ENCODE assay signal across 26 cellular contexts in the genomic region with DNA sequence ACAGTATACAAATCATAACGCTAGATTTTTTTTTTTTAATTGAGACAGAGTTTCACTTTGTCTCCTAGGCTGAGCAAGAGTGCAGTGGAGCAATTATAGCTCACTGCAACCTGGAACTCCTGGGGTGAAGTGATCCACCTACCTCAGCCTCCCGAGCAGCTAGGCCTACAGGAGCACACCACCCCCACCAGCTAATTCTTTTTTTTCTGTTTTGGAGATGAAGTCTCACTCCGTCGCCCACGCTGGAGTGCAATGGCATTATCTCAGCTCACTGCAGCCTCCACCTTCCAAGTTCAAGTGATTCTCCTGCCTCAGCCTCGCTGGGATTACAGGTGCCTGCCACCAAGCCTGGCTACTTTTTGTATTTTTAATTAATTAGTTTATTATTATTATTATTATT. TPM values are rescaled to one million over a fixed set of nuclear protein-coding genes. Genes with fewer than 3 reads are reported as not detected.
DNase-seq lines count a peak whose midpoint lies in the region; ATAC-seq, FAIRE-seq and TF ChIP-seq lines count a peak whose summit lies in the region.
"Had no signal": no experiment of that assay in that cellular context is flagged by ENCODE, and none has a peak within 500 bp of the region (broad histone marks: within the 10 kb centered on the region; RNA-seq: fewer than 3 reads in every experiment).

No MANE protein-coding gene starts in this region.

- no peak overlapping the region for H2BK5ac ChIP-seq in mesenchymal stem cell (ENCODE audit: low read depth, low read length, poor library complexity, severe bottlenecking)

- no peak overlapping the region for H2AFZ ChIP-seq in mesenchymal stem cell (ENCODE audit: low read depth, low read length)

- H3K4ac ChIP-seq in mesenchymal stem cell (ENCODE audit: low read depth in 1 of 2, low read length in 2 of 2) = no peak overlapping the region

- ATAC-seq in thoracic aorta (ENCODE audit: insufficient number of reproducible peaks, low FRiP score, low read depth) (no peak), GM19035 (IDR thresholded peaks at IDR 0.05; ENCODE audit: unreplicated experiment) (no peak)
- ATAC-seq: GM12878, HepG2 had no signal

- no peak overlapping the region for H3K23ac ChIP-seq in mesenchymal stem cell (ENCODE audit: low read length in 2 of 2)

- peaks cover 40% of the 10 kb centered on the region for H3K4me1 ChIP-seq in adipocyte (ENCODE audit: control insufficient read depth, insufficient read depth, low read length)
- peaks cover 16% of the 10 kb centered on the region for H3K4me1 ChIP-seq in mesenchymal stem cell (ENCODE audit: control insufficient read depth, insufficient read depth, low read depth, low read length)
- peaks cover 23 to 31% of the 10 kb centered on the region in 2 donors for H3K4me1 ChIP-seq in thoracic aorta (ENCODE audit: control insufficient read depth in 1 of 2, low read depth in 2 of 2)

- no peak overlapping the region for H2BK15ac ChIP-seq in mesenchymal stem cell (ENCODE audit: low read depth, poor library complexity, severe bottlenecking)

- WGBS in mesenchymal stem cell = 97% methylated on average over 5 of the region's 6 CpGs

- TF ChIP-seq CTCF in bronchial epithelial cell (IDR thresholded peaks at IDR 0.05; ENCODE audit: insufficient read depth, low read length, severe bottlenecking) (no peak), thoracic aorta (IDR thresholded peaks at IDR 0.05) (no peak)

- no peak overlapping the region for H4K8ac ChIP-seq in mesenchymal stem cell (ENCODE audit: low read length)

- H3K79me1 ChIP-seq in mesenchymal stem cell (replicated peaks; ENCODE audit: low read length, poor library complexity, severe bottlenecking) = no peaks in the 10 kb centered on the region

- H3K27ac ChIP-seq in mesenchymal stem cell (ENCODE audit: low read length, poor library complexity, severe bottlenecking) (no peak overlapping the region), thoracic aorta (peak overlapping the region; percentile 98 to 100)
- H3K27ac ChIP-seq: BLaER1, HL-60, RWPE1 had no signal

- H3K27me3 ChIP-seq in adipocyte (replicated peaks; ENCODE audit: control insufficient read depth, insufficient read depth, low read length) = no peaks in the 10 kb centered on the region
- H3K27me3 ChIP-seq in bronchial epithelial cell (ENCODE audit: control insufficient read depth, insufficient read depth, low read length) = no peaks in the 10 kb centered on the region
- H3K27me3 ChIP-seq in mesenchymal stem cell (ENCODE audit: control insufficient read depth in 1 of 2, insufficient read depth in 1 of 2, low read length in 2 of 2) = no peaks in the 10 kb centered on the region
- H3K27me3 ChIP-seq in thoracic aorta (replicated peaks; ENCODE audit: insufficient read depth) = no peaks in the 10 kb centered on the region
- H3K27me3 ChIP-seq: BLaER1 had no signal

- peak overlapping the region; percentile 19 for H3K4me3 ChIP-seq in adipocyte (ENCODE audit: low read length)
- no peak overlapping the region for H3K4me3 ChIP-seq in bronchial epithelial cell (ENCODE audit: low read depth, low read length)
- H3K4me3 ChIP-seq in mesenchymal stem cell (ENCODE audit: insufficient read depth in 1 of 2, low read depth in 1 of 2, low read length in 2 of 2) = peak overlapping the region in 1 of 2 experiments; percentile 9
- no peak overlapping the region for H3K4me3 ChIP-seq in thoracic aorta
- H3K4me3 ChIP-seq: BLaER1, GM12878 had no signal

- H3K36me3 ChIP-seq in adipocyte (ENCODE audit: control insufficient read depth, insufficient read depth, low read length, severe bottlenecking) (no peaks in the 10 kb centered on the region), bronchial epithelial cell (ENCODE audit: control insufficient read depth, insufficient read depth, low read length) (no peaks in the 10 kb centered on the region), mesenchymal stem cell (ENCODE audit: control insufficient read depth in 1 of 2, insufficient read depth in 2 of 2, low read depth in 1 of 2, low read length in 2 of 2) (no peaks in the 10 kb centered on the region), thoracic aorta (no peaks in the 10 kb centered on the region)
- H3K36me3 ChIP-seq: BLaER1 had no signal

- H3K14ac ChIP-seq in mesenchymal stem cell (ENCODE audit: low read length in 2 of 2) = no peak overlapping the region

- no peak overlapping the region for H2BK120ac ChIP-seq in mesenchymal stem cell (ENCODE audit: low read depth, low read length)

- no peak overlapping the region for H2AK5ac ChIP-seq in mesenchymal stem cell (ENCODE audit: low read length, severe bottlenecking)

- no peak for FAIRE-seq in bronchial epithelial cell (lab: Jason Lieb, UNC)
- FAIRE-seq: GM12878, HepG2 had no signal

- no peak for DNase-seq in adipocyte (ENCODE audit: low read depth)
- peak; percentile 29 for DNase-seq in bronchial epithelial cell (ENCODE audit: low read depth)
- no peak for DNase-seq in mesenchymal stem cell
- no peak for DNase-seq in thoracic aorta (ENCODE audit: low spot score)
- DNase-seq in G401 (ENCODE audit: low spot score) = no peak
- no peak for DNase-seq in NK-92 treated with Interleukin-12 subunit alpha and Interleukin-12 subunit beta, amount 100 ng/mL, for 24 hours (lab: John Stamatoyannopoulos, UW)
- DNase-seq: ACHN; CD4-positive, alpha-beta T cell; COR-L47; DMS79 treated with DMSO at 0.1 percent for 48 hours; GOT3; KBM-7; NCI-H1092; NCI-H1436; NCI-H187 treated with DMSO at 0.1 percent for 48 hours; NCI-H2107; NCI-H510A treated with DMSO at 0.1 percent for 48 hours; NCI-H748 treated with DMSO at 0.1 percent for 48 hours; SHP77 treated with DMSO at 0.1 percent for 48 hours had no signal

- peak overlapping the region; percentile 79 for H3K9ac ChIP-seq in adipocyte (ENCODE audit: low read length)
- peak overlapping the region; percentile 26 for H3K9ac ChIP-seq in mesenchymal stem cell (ENCODE audit: low read length)
- H3K9ac ChIP-seq: BLaER1 had no signal

- H3K4me2 ChIP-seq in mesenchymal stem cell (ENCODE audit: low read length, poor library complexity, severe bottlenecking) = no peak overlapping the region
- H3K4me2 ChIP-seq: BLaER1 had no signal

- H4K91ac ChIP-seq in mesenchymal stem cell (ENCODE audit: low read length) = no peak overlapping the region

- in situ Hi-C loops in G401 (cut with HindIII; ENCODE audit: low sequenced_read_pairs) = no loop called here

- H2BK12ac ChIP-seq in mesenchymal stem cell (ENCODE audit: low read length in 2 of 2) = no peak overlapping the region

- no peak overlapping the region for H3K18ac ChIP-seq in mesenchymal stem cell (ENCODE audit: low read depth in 1 of 2, low read length in 2 of 2)

- no peaks in the 10 kb centered on the region for H3K9me3 ChIP-seq in adipocyte (ENCODE audit: control insufficient read depth, low read length)
- H3K9me3 ChIP-seq in mesenchymal stem cell (ENCODE audit: control insufficient read depth, low read length) = no peaks in the 10 kb centered on the region
- H3K9me3 ChIP-seq in thoracic aorta = no peaks in the 10 kb centered on the region
- H3K9me3 ChIP-seq: BLaER1 had no signal

RNA-seq across cellular contexts. Expression of a gene that starts 21.3 kb away (rescaled TPM):
- total RNA-seq in bronchial epithelial cell (under 0.01 TPM in 1 of 2 replicates, not detected in the other), thoracic aorta (100 to 1,000 TPM; 279 to 293 TPM)
- polyA plus RNA-seq in mesenchymal stem cell (2013, experiment 1 of 2) = 0.04 TPM
- 0.07 TPM for polyA plus RNA-seq in mesenchymal stem cell (2013, experiment 2 of 2)
- total RNA-seq in G401 (2014; rRNA removed; shearing (Covaris generic)) = 0.12 TPM in 1 of 2 replicates, not detected in the other
- total RNA-seq: CD4-positive, alpha-beta T cell; HepG2; HT-29 had no signal
- polyA plus RNA-seq: HepG2 had no signal

RNA-seq across cellular contexts. Expression of a gene that starts 28.1 kb away (rescaled TPM):
- total RNA-seq in bronchial epithelial cell (12.6 and 12.7 TPM in 2 replicates), thoracic aorta (10 to 100 TPM; 63.8 to 68.8 TPM)
- polyA plus RNA-seq in mesenchymal stem cell (2013, experiment 1 of 2) = 23.0 TPM
- polyA plus RNA-seq in mesenchymal stem cell (2013, experiment 2 of 2) = 21.1 TPM
- 20.7 and 21.1 TPM in 2 replicates for total RNA-seq in G401 (2014; rRNA removed; shearing (Covaris generic))

RNA-seq across cellular contexts. Expression of a gene that starts 29.0 kb away (rescaled TPM):
- total RNA-seq in bronchial epithelial cell = 78.9 and 114 TPM in 2 replicates
- polyA plus RNA-seq in mesenchymal stem cell (2013, experiment 1 of 2) = 125 TPM
- 126 TPM for polyA plus RNA-seq in mesenchymal stem cell (2013, experiment 2 of 2)
- 10 to 100 TPM; 75.7 to 81.8 TPM for total RNA-seq in thoracic aorta
- total RNA-seq in G401 (2014; rRNA removed; shearing (Covaris generic)) = 289 and 376 TPM in 2 replicates

RNA-seq across cellular contexts. Expression of a gene that starts 41.3 kb away (rescaled TPM):
- total RNA-seq in bronchial epithelial cell (59.5 and 61.4 TPM in 2 replicates), thoracic aorta (10 to 100 TPM; 37.9 to 41.6 TPM)
- 48.6 TPM for polyA plus RNA-seq in mesenchymal stem cell (2013, experiment 1 of 2)
- polyA plus RNA-seq in mesenchymal stem cell (2013, experiment 2 of 2) = 47.9 TPM
- 49.8 and 58.2 TPM in 2 replicates for total RNA-seq in G401 (2014; rRNA removed; shearing (Covaris generic))

Comparison
In these comparisons a context has a peak if more than half of its experiments do, and no peak if none do; other contexts are left out.
1. RNA of a gene that starts 21.3 kb away (total RNA-seq): 279 to 293 TPM in thoracic aorta; under 0.01 TPM in bronchial epithelial cell and 0.12 TPM in G401; every median in the first group is over 100 times any median in the second.